In genomic region chr19:570315-570714, GRCh38 we compare ENCODE assay signal across 11 cellular contexts. TPM values are rescaled to one million over a fixed set of nuclear protein-coding genes. Genes with fewer than 3 reads are reported as not detected.
DNase-seq lines count a peak whose midpoint lies in the region; ATAC-seq and TF ChIP-seq lines count a peak whose summit lies in the region.
"Had no signal": no experiment of that assay in that cellular context is flagged by ENCODE, and none has a peak within 500 bp of the region (broad histone marks: within the 10 kb centered on the region; RNA-seq: fewer than 3 reads in every experiment).

No MANE protein-coding gene starts in this region.

- peak in 2 of 5 donors; percentile 27 to 60 for DNase-seq in CD8-positive, alpha-beta memory T cell
- DNase-seq in HEK293T (ENCODE audit: extremely low spot score) (peak; percentile 34), lower lobe of right lung (no peak), SIG-M5 treated with dmso at 0.1 percent for 504 hours (lab: John Stamatoyannopoulos, UW; ENCODE audit: unreplicated experiment) (no peak)
- DNase-seq in activated T-helper 2 cell treated with anti-CD3 and anti-CD28 coated beads, Interferon-gamma antibody, Interleukin-2, Interleukin-4, amounts not matched to agents 10 μg/mL and 5 μg/mL and 100 μg/mL, durations not matched to agents 14 hours and 24 hours and 36 hours (ENCODE audit: low spot score), result no peak
- peak in 2 of 10 donors; percentile 27 to 41 for DNase-seq in naive thymus-derived CD8-positive, alpha-beta T cell
- DNase-seq: activated CD4-positive, CD25-positive, alpha-beta regulatory T cell treated with anti-CD3 and anti-CD28 coated beads, Interleukin-2, amount 50 U/mL, for 72 hours had no signal

- H3K36me3 Mint-ChIP-seq in CD8-positive, alpha-beta memory T cell, result peaks cover 0 to 10% (median 0%) of the 10 kb centered on the region in 3 donors
- peaks cover 7% of the 10 kb centered on the region for H3K36me3 Mint-ChIP-seq in activated T-helper 2 cell treated with anti-CD3 and anti-CD28 coated beads, Interferon-gamma antibody, Interleukin-2, Interleukin-4, amounts not matched to agents 10 μg/mL and 5 μg/mL and 100 μg/mL, durations not matched to agents 14 hours and 24 hours and 36 hours (ENCODE audit: low read depth)
- H3K36me3 Mint-ChIP-seq in naive thymus-derived CD8-positive, alpha-beta T cell, result no peaks in the 10 kb centered on the region

- no peak for TF ChIP-seq CTCF in lower lobe of right lung (IDR thresholded peaks at IDR 0.05)

- ATAC-seq in naive thymus-derived CD8-positive, alpha-beta T cell, result no peak
- ATAC-seq in HG02759 (IDR thresholded peaks at IDR 0.05; ENCODE audit: unreplicated experiment), result no peak
- ATAC-seq in lower lobe of right lung, result no peak

- intact Hi-C loops in activated T-helper 2 cell treated with anti-CD3 and anti-CD28 coated beads, Interferon-gamma antibody, Interleukin-2, Interleukin-4, amounts not matched to agents 10 μg/mL and 5 μg/mL and 100 μg/mL, durations not matched to agents 14 hours and 24 hours and 36 hours (cut with micrococcal nuclease), result loop anchor here (2.0 kb wide), 1 partner anchor 226 kb away; the partner anchor contains the start of gene PTBP1
- intact Hi-C loops in lower lobe of right lung (cut with DNase I), result no loop called here

- POLR2A ChIA-PET in CD8-positive, alpha-beta memory T cell (lab: Charles Lee), result interaction anchor here (0.5 to 1.2 kb wide), 2 partner anchors 38 to 1325 kb away, joined by 4 to 9 read pairs; no protein-coding TSS in a partner anchor
- POLR2A ChIA-PET in HEK293T (lab: Yijun Ruan, JAX), result no interaction called here
- POLR2A ChIA-PET in naive thymus-derived CD8-positive, alpha-beta T cell (lab: Charles Lee), result no interaction called here

- no peaks in the 10 kb centered on the region for H3K27me3 ChIP-seq in CD8-positive, alpha-beta memory T cell (ENCODE audit: insufficient read depth, low read length, poor library complexity, severe bottlenecking)
- no peaks in the 10 kb centered on the region for H3K27me3 ChIP-seq in lower lobe of right lung (ENCODE audit: low read depth)
- H3K27me3 ChIP-seq: BLaER1, hepatocyte had no signal

- H3K4me3 Mint-ChIP-seq in CD8-positive, alpha-beta memory T cell, result peak overlapping the region; percentile 48 to 87 (median 74)
- peak overlapping the region; percentile 44 for H3K4me3 Mint-ChIP-seq in activated T-helper 2 cell treated with anti-CD3 and anti-CD28 coated beads, Interferon-gamma antibody, Interleukin-2, Interleukin-4, amounts not matched to agents 10 μg/mL and 5 μg/mL and 100 μg/mL, durations not matched to agents 14 hours and 24 hours and 36 hours (ENCODE audit: low read depth)
- H3K4me3 Mint-ChIP-seq in naive thymus-derived CD8-positive, alpha-beta T cell, result peak overlapping the region in 7 of 10 donors; percentile 28 to 91 (median 62)

- H3K4me1 ChIP-seq in CD8-positive, alpha-beta memory T cell (ENCODE audit: insufficient read depth, low read length), result peaks cover 17% of the 10 kb centered on the region
- peaks cover 33% of the 10 kb centered on the region for H3K4me1 ChIP-seq in lower lobe of right lung

- no peak overlapping the region for H3K27ac ChIP-seq in CD8-positive, alpha-beta memory T cell (ENCODE audit: low read depth, low read length)
- H3K27ac ChIP-seq in lower lobe of right lung, result no peak overlapping the region

- no peaks in the 10 kb centered on the region for H3K9me3 ChIP-seq in CD8-positive, alpha-beta memory T cell (ENCODE audit: low read length)
- H3K9me3 ChIP-seq in lower lobe of right lung, result no peaks in the 10 kb centered on the region
- H3K9me3 ChIP-seq: BLaER1 had no signal

- H3K36me3 ChIP-seq in CD8-positive, alpha-beta memory T cell (ENCODE audit: insufficient read depth, low read length), result no peaks in the 10 kb centered on the region
- H3K36me3 ChIP-seq in lower lobe of right lung, result no peaks in the 10 kb centered on the region
- H3K36me3 ChIP-seq: BLaER1 had no signal

- H3K9me3 Mint-ChIP-seq in CD8-positive, alpha-beta memory T cell, result peaks cover 0 to 2% (median 0%) of the 10 kb centered on the region in 5 donors
- H3K9me3 Mint-ChIP-seq in activated T-helper 2 cell treated with anti-CD3 and anti-CD28 coated beads, Interferon-gamma antibody, Interleukin-2, Interleukin-4, amounts not matched to agents 10 μg/mL and 5 μg/mL and 100 μg/mL, durations not matched to agents 14 hours and 24 hours and 36 hours, result no peaks in the 10 kb centered on the region
- H3K9me3 Mint-ChIP-seq in naive thymus-derived CD8-positive, alpha-beta T cell, result peaks cover 0 to 4% (median 0%) of the 10 kb centered on the region in 9 donors
- H3K9me3 Mint-ChIP-seq: type B pancreatic cell had no signal

- H3K27ac Mint-ChIP-seq in CD8-positive, alpha-beta memory T cell, result peak overlapping the region in 4 of 8 donors; percentile 24 to 97 (median 86)
- H3K27ac Mint-ChIP-seq in activated T-helper 2 cell treated with anti-CD3 and anti-CD28 coated beads, Interferon-gamma antibody, Interleukin-2, Interleukin-4, amounts not matched to agents 10 μg/mL and 5 μg/mL and 100 μg/mL, durations not matched to agents 14 hours and 24 hours and 36 hours, result peak overlapping the region; percentile 42
- peak overlapping the region in 5 of 10 donors; percentile 25 to 97 (median 74) for H3K27ac Mint-ChIP-seq in naive thymus-derived CD8-positive, alpha-beta T cell

- H3K4me3 ChIP-seq in CD8-positive, alpha-beta memory T cell (ENCODE audit: low read length), result no peak overlapping the region
- H3K4me3 ChIP-seq in lower lobe of right lung, result no peak overlapping the region
- H3K4me3 ChIP-seq: hepatocyte had no signal

- CTCF ChIA-PET in CD8-positive, alpha-beta memory T cell (lab: Charles Lee), result no interaction called here
- CTCF ChIA-PET in HEK293T (lab: Yijun Ruan, JAX), result no interaction called here

- peaks cover 27 to 37% (median 31%) of the 10 kb centered on the region in 3 donors for H3K4me1 Mint-ChIP-seq in CD8-positive, alpha-beta memory T cell
- peaks cover 22% of the 10 kb centered on the region for H3K4me1 Mint-ChIP-seq in activated T-helper 2 cell treated with anti-CD3 and anti-CD28 coated beads, Interferon-gamma antibody, Interleukin-2, Interleukin-4, amounts not matched to agents 10 μg/mL and 5 μg/mL and 100 μg/mL, durations not matched to agents 14 hours and 24 hours and 36 hours (ENCODE audit: low read depth)
- H3K4me1 Mint-ChIP-seq in naive thymus-derived CD8-positive, alpha-beta T cell, result peaks cover 14 to 38% (median 34%) of the 10 kb centered on the region in 4 donors

- peaks cover 0 to 15% of the 10 kb centered on the region in 2 donors for H3K27me3 Mint-ChIP-seq in CD8-positive, alpha-beta memory T cell
- H3K27me3 Mint-ChIP-seq in activated T-helper 2 cell treated with anti-CD3 and anti-CD28 coated beads, Interferon-gamma antibody, Interleukin-2, Interleukin-4, amounts not matched to agents 10 μg/mL and 5 μg/mL and 100 μg/mL, durations not matched to agents 14 hours and 24 hours and 36 hours (ENCODE audit: low read depth), result no peaks in the 10 kb centered on the region
- H3K27me3 Mint-ChIP-seq in naive thymus-derived CD8-positive, alpha-beta T cell, result peaks cover 0 to 3% (median 0%) of the 10 kb centered on the region in 5 donors

TF ChIP-seq in HEK293T, 16 proteins besides CTCF, POLR2A, EP300 and RAD21:
- no peak for TF ChIP-seq PKNOX1 (IDR thresholded peaks at IDR 0.05)

RNA-seq across cellular contexts. Expression of gene BSG, which starts 2.1 kb away (rescaled TPM):
- 100 to 1,000 TPM; 250 to 262 TPM for total RNA-seq in CD8-positive, alpha-beta memory T cell
- 436 TPM for polyA plus RNA-seq in CD8-positive, alpha-beta memory T cell
- total RNA-seq in activated T-helper 2 cell treated with anti-CD3 and anti-CD28 coated beads, Interferon-gamma antibody, Interleukin-2, Interleukin-4, amounts not matched to agents 10 μg/mL and 5 μg/mL and 100 μg/mL, durations not matched to agents 14 hours and 24 hours and 36 hours, result 300 and 304 TPM in 2 replicates
- total RNA-seq in naive thymus-derived CD8-positive, alpha-beta T cell, result 100 to 1,000 TPM; 106 to 107 TPM
- 100 to 1,000 TPM; 282 to 313 (median 309) TPM for polyA plus RNA-seq in naive thymus-derived CD8-positive, alpha-beta T cell
- 366 TPM for total RNA-seq in lower lobe of right lung

RNA-seq across cellular contexts. Expression of gene HCN2, which starts 19.4 kb away (rescaled TPM):
- total RNA-seq in CD8-positive, alpha-beta memory T cell, result under 1 TPM; 0.42 to 0.48 TPM
- polyA plus RNA-seq in CD8-positive, alpha-beta memory T cell, result not detected
- total RNA-seq in activated T-helper 2 cell treated with anti-CD3 and anti-CD28 coated beads, Interferon-gamma antibody, Interleukin-2, Interleukin-4, amounts not matched to agents 10 μg/mL and 5 μg/mL and 100 μg/mL, durations not matched to agents 14 hours and 24 hours and 36 hours, result 0.52 and 0.64 TPM in 2 replicates
- total RNA-seq in naive thymus-derived CD8-positive, alpha-beta T cell, result under 1 TPM; 0.49 to 0.68 TPM
- under 1 TPM in 2 of 3 donors, not detected in 1; 0.03 to 0.06 TPM for polyA plus RNA-seq in naive thymus-derived CD8-positive, alpha-beta T cell
- 0.24 TPM for total RNA-seq in lower lobe of right lung

RNA-seq across cellular contexts. Expression of gene GZMM, which starts 26.5 kb away (rescaled TPM):
- 10 to 100 TPM; 48.8 to 50.5 TPM for total RNA-seq in CD8-positive, alpha-beta memory T cell
- 327 TPM for polyA plus RNA-seq in CD8-positive, alpha-beta memory T cell
- total RNA-seq in activated T-helper 2 cell treated with anti-CD3 and anti-CD28 coated beads, Interferon-gamma antibody, Interleukin-2, Interleukin-4, amounts not matched to agents 10 μg/mL and 5 μg/mL and 100 μg/mL, durations not matched to agents 14 hours and 24 hours and 36 hours, result 29.9 and 31.8 TPM in 2 replicates
- total RNA-seq in naive thymus-derived CD8-positive, alpha-beta T cell, result 10 to 100 TPM; 46.9 to 55.9 TPM
- polyA plus RNA-seq in naive thymus-derived CD8-positive, alpha-beta T cell, result 100 to 1,000 TPM; 228 to 450 (median 333) TPM
- total RNA-seq in lower lobe of right lung, result 3.6 TPM
- total RNA-seq: hepatocyte had no signal
- polyA plus RNA-seq: hepatocyte had no signal

RNA-seq across cellular contexts. Expression of gene CDC34, which starts 38.8 kb away (rescaled TPM):
- total RNA-seq in CD8-positive, alpha-beta memory T cell, result 10 to 100 TPM; 56.9 to 57.8 TPM
- 46.9 TPM for polyA plus RNA-seq in CD8-positive, alpha-beta memory T cell
- total RNA-seq in activated T-helper 2 cell treated with anti-CD3 and anti-CD28 coated beads, Interferon-gamma antibody, Interleukin-2, Interleukin-4, amounts not matched to agents 10 μg/mL and 5 μg/mL and 100 μg/mL, durations not matched to agents 14 hours and 24 hours and 36 hours, result 53.7 and 55.7 TPM in 2 replicates
- total RNA-seq in naive thymus-derived CD8-positive, alpha-beta T cell, result 10 to 100 TPM; 41.7 to 46.7 TPM
- 10 to 100 TPM; 20.6 to 43.5 (median 27.9) TPM for polyA plus RNA-seq in naive thymus-derived CD8-positive, alpha-beta T cell
- 40.0 TPM for total RNA-seq in lower lobe of right lung
